Comparison of ENCODE assay signal across 1 cellular context in genomic region chr1:16017461-16018303, GRCh38.
TF ChIP-seq lines count a peak whose summit lies in the region.

Gene HSPB7 (minus strand): TSS chr1:16018043. CDS start chr1:16017963, 80 bp downstream.

TF ChIP-seq in HepG2, 621 proteins besides CTCF, POLR2A, EP300 and RAD21 (continues in another document):
- 0 out of 2 replicates have a peak, but pooled peaks have one; percentile 34 for TF ChIP-seq PRMT3 (CRISPR knock-in tag; IDR thresholded peaks at IDR 0.05; ENCODE audit: borderline replicate concordance, low read depth)
- no peak for TF ChIP-seq GPN1 (CRISPR knock-in tag; IDR thresholded peaks at IDR 0.05; ENCODE audit: borderline replicate concordance)
- TF ChIP-seq ZNF17 (CRISPR knock-in tag; IDR thresholded peaks at IDR 0.05) = no peak
- TF ChIP-seq TOE1 (CRISPR knock-in tag; IDR thresholded peaks at IDR 0.05) = no peak
- no peak for TF ChIP-seq ZNF530 (CRISPR knock-in tag; IDR thresholded peaks at IDR 0.05; ENCODE audit: low read depth)
- no peak for TF ChIP-seq ARNT (IDR thresholded peaks at IDR 0.05)
- TF ChIP-seq GABPB1 (CRISPR knock-in tag; IDR thresholded peaks at IDR 0.05) = peak; percentile 48
- TF ChIP-seq, protein P1, sequence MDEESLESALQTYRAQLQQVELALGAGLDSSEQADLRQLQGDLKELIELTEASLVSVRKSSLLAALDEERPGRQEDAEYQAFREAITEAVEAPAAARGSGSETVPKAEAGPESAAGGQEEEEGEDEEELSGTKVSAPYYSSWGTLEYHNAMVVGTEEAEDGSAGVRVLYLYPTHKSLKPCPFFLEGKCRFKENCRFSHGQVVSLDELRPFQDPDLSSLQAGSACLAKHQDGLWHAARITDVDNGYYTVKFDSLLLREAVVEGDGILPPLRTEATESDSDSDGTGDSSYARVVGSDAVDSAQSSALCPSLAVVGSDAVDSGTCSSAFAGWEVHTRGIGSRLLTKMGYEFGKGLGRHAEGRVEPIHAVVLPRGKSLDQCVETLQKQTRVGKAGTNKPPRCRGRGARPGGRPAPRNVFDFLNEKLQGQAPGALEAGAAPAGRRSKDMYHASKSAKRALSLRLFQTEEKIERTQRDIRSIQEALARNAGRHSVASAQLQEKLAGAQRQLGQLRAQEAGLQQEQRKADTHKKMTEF (CRISPR knock-in tag; IDR thresholded peaks at IDR 0.05) = peak; percentile 45; the same call in 1 of the 2 replicates
- 0 out of 2 replicates have a peak, but pooled peaks have one; percentile 29 for TF ChIP-seq GATAD2A (CRISPR knock-in tag; IDR thresholded peaks at IDR 0.05)
- TF ChIP-seq ETV6 (CRISPR knock-in tag; conservative IDR thresholded peaks at IDR 0.05) = no peak
- no peak for TF ChIP-seq ZBTB38 (CRISPR knock-in tag; IDR thresholded peaks at IDR 0.05)
- no peak for TF ChIP-seq SOX6 (IDR thresholded peaks at IDR 0.05)
- 0 out of 2 replicates have a peak, but pooled peaks have one; percentile 20 for TF ChIP-seq SOX6 (CRISPR knock-in tag; IDR thresholded peaks at IDR 0.05)
- TF ChIP-seq RBM22 (optimal IDR thresholded peaks at IDR 0.05; ENCODE audit: low read length) = no peak
- no peak for TF ChIP-seq ZC3H13 (CRISPR knock-in tag; IDR thresholded peaks at IDR 0.05)
- no peak for TF ChIP-seq U2AF2 (IDR thresholded peaks at IDR 0.05; ENCODE audit: low read depth, low read length)
- no peak for TF ChIP-seq ZNF513 (CRISPR knock-in tag; conservative IDR thresholded peaks at IDR 0.05)
- TF ChIP-seq SP1 (IDR thresholded peaks at IDR 0.05) = no peak
- TF ChIP-seq SP1 (CRISPR knock-in tag; IDR thresholded peaks at IDR 0.05) = 0 out of 2 replicates have a peak, but pooled peaks have one; percentile 24
- TF ChIP-seq, protein P2, sequence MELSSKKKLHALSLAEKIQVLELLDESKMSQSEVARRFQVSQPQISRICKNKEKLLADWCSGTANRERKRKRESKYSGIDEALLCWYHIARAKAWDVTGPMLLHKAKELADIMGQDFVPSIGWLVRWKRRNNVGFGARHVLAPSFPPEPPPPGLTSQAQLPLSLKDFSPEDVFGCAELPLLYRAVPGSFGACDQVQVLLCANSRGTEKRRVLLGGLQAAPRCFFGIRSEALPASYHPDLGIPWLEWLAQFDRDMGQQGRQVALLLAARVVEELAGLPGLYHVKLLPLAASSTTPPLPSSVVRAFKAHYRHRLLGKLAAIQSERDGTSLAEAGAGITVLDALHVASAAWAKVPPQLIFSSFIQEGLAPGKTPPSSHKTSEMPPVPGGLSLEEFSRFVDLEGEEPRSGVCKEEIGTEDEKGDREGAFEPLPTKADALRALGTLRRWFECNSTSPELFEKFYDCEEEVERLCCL (CRISPR knock-in tag; IDR thresholded peaks at IDR 0.05; ENCODE audit: borderline replicate concordance) = no peak
- no peak for TF ChIP-seq ZNF780A (CRISPR knock-in tag; IDR thresholded peaks at IDR 0.05)
- TF ChIP-seq ZNF891 (CRISPR knock-in tag; IDR thresholded peaks at IDR 0.05) = 0 out of 2 replicates have a peak, but pooled peaks have one; percentile 54
- 0 out of 2 replicates have a peak, but pooled peaks have one; percentile 31 for TF ChIP-seq HNF1B (CRISPR knock-in tag; IDR thresholded peaks at IDR 0.05)
- TF ChIP-seq NFATC3 (CRISPR knock-in tag; IDR thresholded peaks at IDR 0.05) = no peak
- TF ChIP-seq, protein P3, sequence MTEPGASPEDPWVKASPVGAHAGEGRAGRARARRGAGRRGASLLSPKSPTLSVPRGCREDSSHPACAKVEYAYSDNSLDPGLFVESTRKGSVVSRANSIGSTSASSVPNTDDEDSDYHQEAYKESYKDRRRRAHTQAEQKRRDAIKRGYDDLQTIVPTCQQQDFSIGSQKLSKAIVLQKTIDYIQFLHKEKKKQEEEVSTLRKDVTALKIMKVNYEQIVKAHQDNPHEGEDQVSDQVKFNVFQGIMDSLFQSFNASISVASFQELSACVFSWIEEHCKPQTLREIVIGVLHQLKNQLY (CRISPR knock-in tag; IDR thresholded peaks at IDR 0.05) = 0 out of 2 replicates have a peak, but pooled peaks have one; percentile 18
- TF ChIP-seq TFAP4 (IDR thresholded peaks at IDR 0.05; ENCODE audit: borderline replicate concordance, low read depth) = peak; percentile 38; the same call in 1 of the 2 replicates
- TF ChIP-seq ZNF317 (CRISPR knock-in tag; IDR thresholded peaks at IDR 0.05) = no peak
- TF ChIP-seq MAFK (conservative IDR thresholded peaks at IDR 0.05 in 1 of 2, IDR thresholded peaks at IDR 0.05 in 1 of 2; ENCODE audit: low read length in 2 of 2) = no peak
- no peak for TF ChIP-seq ZNF761 (CRISPR knock-in tag; conservative IDR thresholded peaks at IDR 0.05)
- no peak for TF ChIP-seq NPAS2 (CRISPR knock-in tag; IDR thresholded peaks at IDR 0.05; ENCODE audit: borderline replicate concordance)
- 0 out of 2 replicates have a peak, but pooled peaks have one; percentile 88 for TF ChIP-seq ZBTB42 (CRISPR knock-in tag; IDR thresholded peaks at IDR 0.05)
- peak; percentile 54 for TF ChIP-seq HOXA3 (CRISPR knock-in tag; IDR thresholded peaks at IDR 0.05)
- TF ChIP-seq SALL1 (CRISPR knock-in tag; IDR thresholded peaks at IDR 0.05) = peak; percentile 42
- TF ChIP-seq, protein P4, sequence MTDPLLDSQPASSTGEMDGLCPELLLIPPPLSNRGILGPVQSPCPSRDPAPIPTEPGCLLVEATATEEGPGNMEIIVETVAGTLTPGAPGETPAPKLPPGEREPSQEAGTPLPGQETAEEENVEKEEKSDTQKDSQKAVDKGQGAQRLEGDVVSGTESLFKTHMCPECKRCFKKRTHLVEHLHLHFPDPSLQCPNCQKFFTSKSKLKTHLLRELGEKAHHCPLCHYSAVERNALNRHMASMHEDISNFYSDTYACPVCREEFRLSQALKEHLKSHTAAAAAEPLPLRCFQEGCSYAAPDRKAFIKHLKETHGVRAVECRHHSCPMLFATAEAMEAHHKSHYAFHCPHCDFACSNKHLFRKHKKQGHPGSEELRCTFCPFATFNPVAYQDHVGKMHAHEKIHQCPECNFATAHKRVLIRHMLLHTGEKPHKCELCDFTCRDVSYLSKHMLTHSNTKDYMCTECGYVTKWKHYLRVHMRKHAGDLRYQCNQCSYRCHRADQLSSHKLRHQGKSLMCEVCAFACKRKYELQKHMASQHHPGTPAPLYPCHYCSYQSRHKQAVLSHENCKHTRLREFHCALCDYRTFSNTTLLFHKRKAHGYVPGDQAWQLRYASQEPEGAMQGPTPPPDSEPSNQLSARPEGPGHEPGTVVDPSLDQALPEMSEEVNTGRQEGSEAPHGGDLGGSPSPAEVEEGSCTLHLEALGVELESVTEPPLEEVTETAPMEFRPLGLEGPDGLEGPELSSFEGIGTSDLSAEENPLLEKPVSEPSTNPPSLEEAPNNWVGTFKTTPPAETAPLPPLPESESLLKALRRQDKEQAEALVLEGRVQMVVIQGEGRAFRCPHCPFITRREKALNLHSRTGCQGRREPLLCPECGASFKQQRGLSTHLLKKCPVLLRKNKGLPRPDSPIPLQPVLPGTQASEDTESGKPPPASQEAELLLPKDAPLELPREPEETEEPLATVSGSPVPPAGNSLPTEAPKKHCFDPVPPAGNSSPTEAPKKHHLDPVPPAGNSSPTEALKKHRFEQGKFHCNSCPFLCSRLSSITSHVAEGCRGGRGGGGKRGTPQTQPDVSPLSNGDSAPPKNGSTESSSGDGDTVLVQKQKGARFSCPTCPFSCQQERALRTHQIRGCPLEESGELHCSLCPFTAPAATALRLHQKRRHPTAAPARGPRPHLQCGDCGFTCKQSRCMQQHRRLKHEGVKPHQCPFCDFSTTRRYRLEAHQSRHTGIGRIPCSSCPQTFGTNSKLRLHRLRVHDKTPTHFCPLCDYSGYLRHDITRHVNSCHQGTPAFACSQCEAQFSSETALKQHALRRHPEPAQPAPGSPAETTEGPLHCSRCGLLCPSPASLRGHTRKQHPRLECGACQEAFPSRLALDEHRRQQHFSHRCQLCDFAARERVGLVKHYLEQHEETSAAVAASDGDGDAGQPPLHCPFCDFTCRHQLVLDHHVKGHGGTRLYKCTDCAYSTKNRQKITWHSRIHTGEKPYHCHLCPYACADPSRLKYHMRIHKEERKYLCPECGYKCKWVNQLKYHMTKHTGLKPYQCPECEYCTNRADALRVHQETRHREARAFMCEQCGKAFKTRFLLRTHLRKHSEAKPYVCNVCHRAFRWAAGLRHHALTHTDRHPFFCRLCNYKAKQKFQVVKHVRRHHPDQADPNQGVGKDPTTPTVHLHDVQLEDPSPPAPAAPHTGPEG (CRISPR knock-in tag; IDR thresholded peaks at IDR 0.05) = 0 out of 2 replicates have a peak, but pooled peaks have one; percentile 39
- TF ChIP-seq HNRNPL (IDR thresholded peaks at IDR 0.05; ENCODE audit: low read depth, low read length) = 0 out of 2 replicates have a peak, but pooled peaks have one; percentile 51
- peak; percentile 48; the same call in 1 of the 2 replicates for TF ChIP-seq SAP130 (CRISPR knock-in tag; IDR thresholded peaks at IDR 0.05; ENCODE audit: low read depth)
- no peak for TF ChIP-seq KDM3A (CRISPR knock-in tag; IDR thresholded peaks at IDR 0.05; ENCODE audit: low read depth)
- TF ChIP-seq ZFY (CRISPR knock-in tag; IDR thresholded peaks at IDR 0.05) = peak; percentile 45
- TF ChIP-seq XRCC5 (optimal IDR thresholded peaks at IDR 0.05; ENCODE audit: low read length) = peak; percentile 81
- peak; percentile 36 for TF ChIP-seq YY1 (IDR thresholded peaks at IDR 0.05; ENCODE audit: insufficient read depth, insufficient replicate concordance, low read depth, low read length)
- TF ChIP-seq ZNF205 (CRISPR knock-in tag; IDR thresholded peaks at IDR 0.05) = 0 out of 2 replicates have a peak, but pooled peaks have one; percentile 27
- TF ChIP-seq MED13 (CRISPR knock-in tag; IDR thresholded peaks at IDR 0.05) = peak; percentile 20; the same call in 1 of the 2 replicates
- no peak for TF ChIP-seq ZBTB20 (CRISPR knock-in tag; IDR thresholded peaks at IDR 0.05; ENCODE audit: borderline replicate concordance, low read depth)
- peak; percentile 78 for TF ChIP-seq ZNF800 (CRISPR knock-in tag; IDR thresholded peaks at IDR 0.05)
- TF ChIP-seq ZNF687 (CRISPR knock-in tag; IDR thresholded peaks at IDR 0.05) = peak; percentile 79
- peak; percentile 39; the same call in 1 of the 2 replicates for TF ChIP-seq ZNF572 (CRISPR knock-in tag; IDR thresholded peaks at IDR 0.05)
